ENCODE assay signal across 28 cellular contexts in genomic region chr16:12541672-12542071, GRCh38.
DNase-seq lines count a peak whose midpoint lies in the region; ATAC-seq, FAIRE-seq and TF ChIP-seq lines count a peak whose summit lies in the region.
"Had no signal": no experiment of that assay in that cellular context is flagged by ENCODE, and none has a peak within 500 bp of the region (broad histone marks: within the 10 kb centered on the region; RNA-seq: fewer than 3 reads in every experiment).

No MANE protein-coding gene starts in this region.

- no peak for DNase-seq in HepG2 (ENCODE audit: low spot score)
- DNase-seq in right lobe of liver: no peak
- DNase-seq in NCI-H446 treated with DMSO at 0.1 percent for 48 hours (lab: John Stamatoyannopoulos, UW): peak; percentile 85
- DNase-seq in epithelial cell of proximal tubule (ENCODE audit: low read depth): peak; percentile 43
- no peak for DNase-seq in stimulated activated effector memory CD8-positive, alpha-beta T cell treated with anti-CD3 and anti-CD28 coated beads, Interleukin-12 subunit alpha, Interleukin-12 subunit beta, amount 100 ng/mL, for 72 hours (ENCODE audit: low spot score in 2 of 2)
- no peak for DNase-seq in SIG-M5 treated with dmso at 0.1 percent for 504 hours (lab: John Stamatoyannopoulos, UW; ENCODE audit: unreplicated experiment)
- no peak for DNase-seq in NCI-H187 treated with DMSO at 0.1 percent for 48 hours (lab: John Stamatoyannopoulos, UW)
- DNase-seq: activated CD8-positive, alpha-beta T cell treated with anti-CD3 and anti-CD28 coated beads, Interleukin-2, amount 10 ng/mL, durations not matched to agents 7 days and 5 days; activated naive CD4-positive, alpha-beta T cell treated with Interleukin-2 at 50 U/mL for 16 hours; activated T-cell treated with anti-CD3 and anti-CD28 coated beads for 4 hours; body of pancreas; Caco-2; DND-41; effector memory CD8-positive, alpha-beta T cell; HCEC 1CT; kidney glomerular epithelial cell; naive thymus-derived CD4-positive, alpha-beta T cell; NCI-H510A; OCI-M1; stimulated activated naive CD4-positive, alpha-beta T cell treated with Interleukin-2 at 50 U/mL for 16 hours; T-cell; upper lobe of right lung had no signal

- TF ChIP-seq POLR2A in HepG2 (IDR thresholded peaks at IDR 0.05; ENCODE audit: insufficient read depth in 1 of 2, low read depth in 2 of 2, low read length in 2 of 2) (no peak), right lobe of liver (IDR thresholded peaks at IDR 0.05) (no peak)

- H3K4me3 ChIP-seq in HepG2 (replicated peaks in 1 of 3; ENCODE audit: insufficient read depth in 1 of 3, low read depth in 2 of 3, low read length in 3 of 3) (no peak overlapping the region), right lobe of liver (no peak overlapping the region), epithelial cell of proximal tubule (ENCODE audit: low read depth, low read length) (no peak overlapping the region)
- H3K4me3 ChIP-seq: body of pancreas, skin epidermis, suprapubic skin, upper lobe of right lung had no signal

- intact Hi-C loops in HepG2 (cut with micrococcal nuclease; ENCODE audit: unreplicated experiment) (no loop called here), right lobe of liver (cut with DNase I) (no loop called here)

- peak overlapping the region; percentile 86 for H3K27ac Mint-ChIP-seq in stimulated activated effector memory CD8-positive, alpha-beta T cell treated with anti-CD3 and anti-CD28 coated beads, Interleukin-12 subunit alpha, Interleukin-12 subunit beta, amount 100 ng/mL, for 72 hours
- H3K27ac Mint-ChIP-seq: activated CD8-positive, alpha-beta T cell treated with anti-CD3 and anti-CD28 coated beads, Interleukin-2, amount 10 ng/mL, durations not matched to agents 7 days and 5 days; effector memory CD8-positive, alpha-beta T cell; T-cell had no signal

- no peak for TF ChIP-seq EP300 in HepG2 (IDR thresholded peaks at IDR 0.05; ENCODE audit: low read depth in 2 of 2, low read length in 2 of 2)
- TF ChIP-seq EP300 in HepG2 (CRISPR knock-in tag; IDR thresholded peaks at IDR 0.05; ENCODE audit: borderline replicate concordance): no peak

- FAIRE-seq in HepG2 (lab: Jason Lieb, UNC): no peak
- FAIRE-seq: frontal cortex had no signal

- no peaks in the 10 kb centered on the region for H3K36me3 Mint-ChIP-seq in stimulated activated effector memory CD8-positive, alpha-beta T cell treated with anti-CD3 and anti-CD28 coated beads, Interleukin-12 subunit alpha, Interleukin-12 subunit beta, amount 100 ng/mL, for 72 hours

- TF ChIP-seq RAD21 in HepG2 (CRISPR knock-in tag; IDR thresholded peaks at IDR 0.05): no peak

- no peak overlapping the region for H3K27ac ChIP-seq in HepG2 (ENCODE audit: extremely low read length, insufficient read depth, low read length)
- no peak overlapping the region for H3K27ac ChIP-seq in right lobe of liver
- H3K27ac ChIP-seq: body of pancreas, C4-2B, RWPE1, suprapubic skin, upper lobe of right lung had no signal

- no peaks in the 10 kb centered on the region for H3K9me3 Mint-ChIP-seq in stimulated activated effector memory CD8-positive, alpha-beta T cell treated with anti-CD3 and anti-CD28 coated beads, Interleukin-12 subunit alpha, Interleukin-12 subunit beta, amount 100 ng/mL, for 72 hours
- H3K9me3 Mint-ChIP-seq: central memory CD8-positive, alpha-beta T cell; effector memory CD8-positive, alpha-beta T cell; naive thymus-derived CD4-positive, alpha-beta T cell; T-cell had no signal

- 74% methylated on average over 9 of the region's 9 CpGs for WGBS in HepG2 (ENCODE audit: low lambda C conversion rate)
- 73% methylated on average over 9 of the region's 9 CpGs for WGBS in right lobe of liver (ENCODE audit: insufficient coverage, low coverage, low lambda C conversion rate, missing lambda C conversion rate)

- H3K4me3 Mint-ChIP-seq in stimulated activated effector memory CD8-positive, alpha-beta T cell treated with anti-CD3 and anti-CD28 coated beads, Interleukin-12 subunit alpha, Interleukin-12 subunit beta, amount 100 ng/mL, for 72 hours: no peak overlapping the region
- H3K4me3 Mint-ChIP-seq: activated CD8-positive, alpha-beta T cell treated with anti-CD3 and anti-CD28 coated beads, Interleukin-2, amount 10 ng/mL, durations not matched to agents 7 days and 5 days; central memory CD8-positive, alpha-beta T cell; effector memory CD8-positive, alpha-beta T cell; T-cell had no signal

- ATAC-seq in HepG2 (no peak), right lobe of liver (no peak)
- ATAC-seq in stimulated activated effector memory CD8-positive, alpha-beta T cell treated with anti-CD3 and anti-CD28 coated beads, Interleukin-12 subunit alpha, Interleukin-12 subunit beta, amount 100 ng/mL, for 72 hours: no peak
- ATAC-seq: activated CD8-positive, alpha-beta T cell treated with anti-CD3 and anti-CD28 coated beads, Interleukin-2, amount 10 ng/mL, durations not matched to agents 7 days and 5 days; body of pancreas; effector memory CD8-positive, alpha-beta T cell; naive thymus-derived CD4-positive, alpha-beta T cell; T-cell; upper lobe of right lung had no signal

- POLR2A ChIA-PET in HepG2 (lab: Yijun Ruan, JAX): interaction anchor here (0.5 kb wide), 1 partner anchor 83 kb away, joined by 3 read pairs; no protein-coding TSS in a partner anchor

- H3K27me3 ChIP-seq in HepG2 (ENCODE audit: control insufficient read depth in 1 of 2, insufficient read depth in 2 of 2, low read length in 2 of 2) (no peaks in the 10 kb centered on the region), right lobe of liver (no peaks in the 10 kb centered on the region)
- H3K27me3 ChIP-seq: body of pancreas, suprapubic skin, upper lobe of right lung had no signal

- BruUV-seq in HepG2 (replicated peaks; lab: Mats Ljungman, UMichigan): no TSS peak

- no peak overlapping the region for H2AFZ ChIP-seq in HepG2 (ENCODE audit: low read length)

- in situ Hi-C loops in HepG2 (cut with HindIII; ENCODE audit: extremely low pct_ligation_motif_present, low pct_unique_long_range_greater_than_20kb): loop anchor here (10.0 kb wide), 1 partner anchor 63 kb away; no protein-coding TSS in a partner anchor

- no peaks in the 10 kb centered on the region for H3K79me2 ChIP-seq in HepG2 (ENCODE audit: insufficient read depth, low read length)

- CTCF ChIA-PET in HepG2 (lab: Yijun Ruan, JAX; ENCODE audit: low intra/inter-chr PET ratio, low total read pairs): no interaction called here

- H3K36me3 ChIP-seq in HepG2 (replicated peaks in 1 of 2; ENCODE audit: control insufficient read depth in 1 of 2, insufficient read depth in 2 of 2, low read length in 2 of 2) (no peaks in the 10 kb centered on the region), right lobe of liver (no peaks in the 10 kb centered on the region)
- H3K36me3 ChIP-seq: suprapubic skin, upper lobe of right lung had no signal

- TF ChIP-seq CTCF in HepG2 (CRISPR knock-in tag; IDR thresholded peaks at IDR 0.05) (no peak), right lobe of liver (IDR thresholded peaks at IDR 0.05) (no peak), epithelial cell of proximal tubule (conservative IDR thresholded peaks at IDR 0.05; ENCODE audit: low read depth, low read length) (no peak)

- no peak overlapping the region for H3K9ac ChIP-seq in HepG2 (ENCODE audit: insufficient read depth, low read depth, low read length)

- no peaks in the 10 kb centered on the region for H3K9me3 ChIP-seq in HepG2 (ENCODE audit: low read length)
- no peaks in the 10 kb centered on the region for H3K9me3 ChIP-seq in right lobe of liver
- H3K9me3 ChIP-seq: body of pancreas, Caco-2, suprapubic skin, upper lobe of right lung had no signal

- no peaks in the 10 kb centered on the region for H4K20me1 ChIP-seq in HepG2 (ENCODE audit: insufficient read depth, low read length)

- H3K4me1 Mint-ChIP-seq in stimulated activated effector memory CD8-positive, alpha-beta T cell treated with anti-CD3 and anti-CD28 coated beads, Interleukin-12 subunit alpha, Interleukin-12 subunit beta, amount 100 ng/mL, for 72 hours: peaks cover 72% of the 10 kb centered on the region

- no peak overlapping the region for H3K4me2 ChIP-seq in HepG2 (ENCODE audit: low read depth, low read length)

- H3K4me1 ChIP-seq in HepG2 (ENCODE audit: insufficient read depth, low read length): peaks cover 49% of the 10 kb centered on the region
- no peaks in the 10 kb centered on the region for H3K4me1 ChIP-seq in right lobe of liver
- H3K4me1 ChIP-seq: body of pancreas, Caco-2, upper lobe of right lung had no signal

TF ChIP-seq in HepG2, 621 proteins besides CTCF, POLR2A, EP300 and RAD21 (continues in another document):
- TF ChIP-seq ATF7 (IDR thresholded peaks at IDR 0.05) (peak; percentile 74), ATF7 (CRISPR knock-in tag; IDR thresholded peaks at IDR 0.05) (no peak), FOXO1 (CRISPR knock-in tag; IDR thresholded peaks at IDR 0.05) (no peak), ZNF280D (CRISPR knock-in tag; IDR thresholded peaks at IDR 0.05) (no peak)

Comparison
In these comparisons a context has a peak if more than half of its experiments do, and no peak if none do; other contexts are left out.
1. DNase-seq: peak in NCI-H446 treated with DMSO at 0.1 percent for 48 hours (single experiment) and epithelial cell of proximal tubule (single experiment); none in HepG2 (single experiment), right lobe of liver (0 of 3), stimulated activated effector memory CD8-positive, alpha-beta T cell treated with anti-CD3 and anti-CD28 coated beads, Interleukin-12 subunit alpha, Interleukin-12 subunit beta, amount 100 ng/mL, for 72 hours (0 of 2), SIG-M5 treated with dmso at 0.1 percent for 504 hours (single experiment) and NCI-H187 treated with DMSO at 0.1 percent for 48 hours (single experiment).